ENCODE assay signal across 1 cellular context in the genomic region with DNA sequence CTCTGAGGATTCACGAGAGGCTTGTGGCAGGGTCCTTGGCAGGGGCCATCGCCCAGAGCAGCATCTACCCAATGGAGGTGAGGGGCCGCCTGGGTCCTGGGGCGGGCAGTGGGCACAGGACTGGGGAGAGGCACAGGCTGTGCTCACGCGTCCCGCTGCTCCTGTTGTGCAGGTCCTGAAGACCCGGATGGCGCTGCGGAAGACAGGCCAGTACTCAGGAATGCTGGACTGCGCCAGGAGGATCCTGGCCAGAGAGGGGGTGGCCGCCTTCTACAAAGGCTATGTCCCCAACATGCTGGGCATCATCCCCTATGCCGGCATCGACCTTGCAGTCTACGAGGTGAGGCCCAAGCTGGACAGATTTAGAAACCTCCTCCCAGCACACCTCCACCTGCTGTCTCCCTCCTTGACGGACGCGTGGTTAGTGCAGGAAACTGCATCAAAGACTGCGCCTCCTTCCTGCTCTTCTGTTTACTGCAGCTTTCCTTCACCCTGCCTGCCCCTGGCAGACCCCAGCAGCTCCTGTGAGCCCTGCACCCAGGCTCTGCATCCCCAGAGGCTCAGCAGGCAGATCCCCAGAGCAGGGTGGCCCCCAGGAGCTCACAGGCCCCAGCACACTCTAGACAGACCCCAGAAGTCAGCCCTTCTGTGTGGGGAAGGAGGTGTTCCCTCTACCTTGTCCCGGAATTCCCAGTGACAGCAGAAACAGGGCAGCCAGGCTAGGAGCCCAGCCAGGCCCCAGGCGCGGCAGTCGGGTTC.
TF ChIP-seq lines count a peak whose summit lies in the region.

No MANE protein-coding gene starts in this region.

TF ChIP-seq in K562, 482 proteins besides CTCF, POLR2A, EP300 and RAD21:
- TF ChIP-seq POLR2G (IDR thresholded peaks at IDR 0.05; ENCODE audit: low read depth, low read length) (peak; percentile 47; the same call in 1 of the 2 replicates), HMGN3 (IDR thresholded peaks at IDR 0.05; ENCODE audit: borderline replicate concordance, extremely low read depth, insufficient read length, low read depth, low read length) (peak; percentile 11), ZNF232 (CRISPR knock-in tag; IDR thresholded peaks at IDR 0.05) (no peak), CBFA2T2 (conservative IDR thresholded peaks at IDR 0.05) (no peak)
